ENCODE assay signal across 21 cellular contexts in the genomic region with DNA sequence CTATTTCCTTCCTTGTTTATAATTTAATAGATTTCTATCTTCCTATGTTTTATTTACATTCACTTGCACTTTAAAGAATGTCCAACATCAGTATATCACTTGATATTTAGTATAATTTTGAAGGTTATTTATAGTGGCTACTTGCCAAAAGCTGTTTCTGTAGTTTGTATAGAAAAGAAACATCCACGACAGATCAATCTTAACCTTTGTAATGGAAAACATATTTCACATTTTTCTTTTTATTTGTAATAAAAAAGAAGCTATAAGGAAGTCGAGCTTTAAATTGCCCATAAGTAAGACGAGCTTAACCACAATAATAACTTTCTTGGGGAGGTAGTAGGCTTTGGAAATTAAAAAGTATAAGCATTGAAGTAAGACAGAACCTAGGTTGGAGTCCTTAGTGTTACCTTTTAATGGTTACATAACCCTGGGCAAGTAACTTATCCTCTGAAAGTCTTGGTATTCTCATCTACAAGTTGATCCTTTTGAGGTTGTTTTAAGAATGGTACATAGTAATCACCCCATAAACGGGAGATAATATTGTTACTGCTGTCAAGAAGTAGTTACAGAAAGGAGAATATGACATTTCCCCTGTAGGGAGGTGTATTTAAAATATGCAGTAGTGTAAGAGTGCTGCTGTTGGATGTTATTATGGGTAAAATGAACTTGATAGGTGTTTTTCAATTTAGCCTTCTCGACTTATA. TPM values are rescaled to one million over a fixed set of nuclear protein-coding genes. Genes with fewer than 3 reads are reported as not detected.
DNase-seq lines count a peak whose midpoint lies in the region; ATAC-seq, FAIRE-seq and TF ChIP-seq lines count a peak whose summit lies in the region.
"Had no signal": no experiment of that assay in that cellular context is flagged by ENCODE, and none has a peak within 500 bp of the region (broad histone marks: within the 10 kb centered on the region; RNA-seq: fewer than 3 reads in every experiment).

No MANE protein-coding gene starts in this region.

- intact Hi-C loops in heart left ventricle (cut with DNase I) (loop anchor here in 1 of 10 donors (5.0 kb wide), 1 partner anchor 56 kb away; no protein-coding TSS in a partner anchor), Right ventricle myocardium superior (cut with DNase I) (no loop called here), K562 (cut with micrococcal nuclease) (no loop called here), tibial artery (cut with DNase I; ENCODE audit: low total_unique reads) (no loop called here)

- ATAC-seq in heart left ventricle (no peak), Right ventricle myocardium superior (ENCODE audit: poor library complexity) (no peak), K562 (no peak)
- no peak for ATAC-seq in natural killer cell treated with Interleukin-12 subunit alpha and Interleukin-12 subunit beta and Interleukin-15 and Interleukin-18, amount 100 ng/mL, for 72 hours
- ATAC-seq: activated CD4-positive, alpha-beta T cell treated with anti-CD3 and anti-CD28 coated beads for 36 hours; stimulated activated naive CD8-positive, alpha-beta T cell treated with anti-CD3 and anti-CD28 coated beads, Interleukin-15, Interleukin-2, amounts not matched to agents 100 U/mL and 50 U/mL, for 24 hours had no signal

- no peak for TF ChIP-seq RAD21 in K562 (CRISPR knock-in tag; conservative IDR thresholded peaks at IDR 0.05 in 1 of 2, IDR thresholded peaks at IDR 0.05 in 1 of 2)

- H3K9me3 ChIP-seq in heart left ventricle (no peaks in the 10 kb centered on the region), K562 (replicated peaks; ENCODE audit: control insufficient read depth, insufficient read depth, low read depth, low read length) (no peaks in the 10 kb centered on the region), muscle layer of duodenum (ENCODE audit: control insufficient read depth in 1 of 2, low read length in 2 of 2) (no peaks in the 10 kb centered on the region), tibial artery (no peaks in the 10 kb centered on the region)
- H3K9me3 ChIP-seq: pancreas, upper lobe of right lung had no signal

- H3K4me1 ChIP-seq in heart left ventricle (peaks cover 3 to 86% (median 70%) of the 10 kb centered on the region in 12 donors), K562 (replicated peaks in 1 of 2; ENCODE audit: control insufficient read depth in 2 of 2, insufficient read depth in 2 of 2, low read length in 2 of 2) (peaks cover 0 to 63% of the 10 kb centered on the region in 2 experiments; a peak in 3 of 5 replicates), muscle layer of duodenum (ENCODE audit: control insufficient read depth in 1 of 2, insufficient read depth in 2 of 2, low read length in 2 of 2) (peaks cover 4 to 26% of the 10 kb centered on the region in 2 donors), tibial artery (peaks cover 0 to 97% (median 44%) of the 10 kb centered on the region in 4 donors)
- H3K4me1 ChIP-seq: pancreas had no signal

- H3K27me3 ChIP-seq in heart left ventricle (no peaks in the 10 kb centered on the region), K562 (ENCODE audit: control insufficient read depth in 2 of 2, insufficient read depth in 2 of 2, low read length in 2 of 2) (no peaks in the 10 kb centered on the region), muscle layer of duodenum (ENCODE audit: low read depth, low read length) (no peaks in the 10 kb centered on the region), tibial artery (no peaks in the 10 kb centered on the region)
- H3K27me3 ChIP-seq: pancreas, upper lobe of right lung had no signal

- BruUV-seq in K562 (replicated peaks; lab: Mats Ljungman, UMichigan), result no TSS peak

- FAIRE-seq in K562 (lab: Jason Lieb, UNC), result no peak
- FAIRE-seq: pancreas had no signal

- peaks cover 99% of the 10 kb centered on the region for H3K79me2 ChIP-seq in K562 (ENCODE audit: control insufficient read depth, insufficient read depth, low read length)

- no peaks in the 10 kb centered on the region for H3K36me3 Mint-ChIP-seq in natural killer cell treated with Interleukin-12 subunit alpha and Interleukin-12 subunit beta and Interleukin-15 and Interleukin-18, amount 100 ng/mL, for 72 hours
- H3K36me3 Mint-ChIP-seq: activated naive CD4-positive, alpha-beta T cell treated with anti-CD3 and anti-CD28 coated beads, Interleukin-2, amount 10 ng/mL, durations not matched to agents 7 days and 5 days; immature natural killer cell had no signal

- peaks cover 0 to 10% (median 0%) of the 10 kb centered on the region in 9 donors for H3K36me3 ChIP-seq in heart left ventricle
- peaks cover 97% of the 10 kb centered on the region for H3K36me3 ChIP-seq in K562 (ENCODE audit: control insufficient read depth, insufficient read depth, low read length)
- H3K36me3 ChIP-seq in muscle layer of duodenum (ENCODE audit: control insufficient read depth in 1 of 2, insufficient read depth in 2 of 2, low read length in 2 of 2), result no peaks in the 10 kb centered on the region
- H3K36me3 ChIP-seq in tibial artery, result no peaks in the 10 kb centered on the region
- H3K36me3 ChIP-seq: pancreas, upper lobe of right lung had no signal

- no peaks in the 10 kb centered on the region for H3K9me3 Mint-ChIP-seq in natural killer cell treated with Interleukin-12 subunit alpha and Interleukin-12 subunit beta and Interleukin-15 and Interleukin-18, amount 100 ng/mL, for 72 hours
- H3K9me3 Mint-ChIP-seq: activated naive CD4-positive, alpha-beta T cell treated with anti-CD3 and anti-CD28 coated beads, Interleukin-2, amount 10 ng/mL, durations not matched to agents 7 days and 5 days; immature natural killer cell had no signal

- in situ Hi-C loops in K562 (cut with MboI), result no loop called here

- 79 to 83% (median 81%) methylated on average over 5 of the region's 5 CpGs for WGBS in heart left ventricle, 4 donors
- WGBS in K562 (ENCODE audit: insufficient coverage, low coverage, missing lambda C conversion rate), result 70% methylated on average over 5 of the region's 5 CpGs

- no peak overlapping the region for H2AFZ ChIP-seq in K562 (ENCODE audit: low read depth, low read length)

- DNase-seq in heart left ventricle (no peak), Right ventricle myocardium superior (no peak), K562 (ENCODE audit: extremely low read depth in 1 of 4, low spot score in 3 of 4) (no peak), tibial artery (no peak), NCI-H82 (lab: John Stamatoyannopoulos, UW) (no peak), CD1c-positive myeloid dendritic cell (ENCODE audit: extremely low spot score) (no peak)
- DNase-seq in natural killer cell treated with Interleukin-12 subunit alpha and Interleukin-12 subunit beta and Interleukin-15 and Interleukin-18, amount 100 ng/mL, for 72 hours (ENCODE audit: low spot score), result no peak
- DNase-seq: activated CD4-positive, alpha-beta T cell treated with anti-CD3 and anti-CD28 coated beads for 36 hours; activated naive CD4-positive, alpha-beta T cell treated with anti-CD3 and anti-CD28 coated beads, Interleukin-2, amount 10 ng/mL, durations not matched to agents 7 days and 5 days; activated T-cell treated with anti-CD3 and anti-CD28 coated beads, Interleukin-2, amount 50 U/mL, for 48 hours; aorta; effector CD8-positive, alpha-beta T cell; immature natural killer cell; NCI-H1417; NCI-H510A treated with DMSO at 0.1 percent for 48 hours; pancreas; stimulated activated naive CD8-positive, alpha-beta T cell treated with anti-CD3 and anti-CD28 coated beads, Interleukin-15, Interleukin-2, amounts not matched to agents 100 U/mL and 50 U/mL, for 24 hours; upper lobe of right lung had no signal

- no peak overlapping the region for H3K4me2 ChIP-seq in K562 (ENCODE audit: insufficient read depth, low read length)

- no peak for TF ChIP-seq CTCF in heart left ventricle (IDR thresholded peaks at IDR 0.05)
- no peak for TF ChIP-seq CTCF in K562 (IDR thresholded peaks at IDR 0.05 in 2 of 3, conservative IDR thresholded peaks at IDR 0.05 in 1 of 3; ENCODE audit: insufficient read depth in 2 of 3, low read depth in 1 of 3, low read length in 3 of 3)
- no peak for TF ChIP-seq CTCF in tibial artery (IDR thresholded peaks at IDR 0.05)

- H3K4me3 ChIP-seq in heart left ventricle, result no peak overlapping the region
- H3K4me3 ChIP-seq in K562, result no peak overlapping the region
- H3K4me3 ChIP-seq in muscle layer of duodenum (ENCODE audit: low read depth in 1 of 2, low read length in 2 of 2), result no peak overlapping the region
- H3K4me3 ChIP-seq in tibial artery, result no peak overlapping the region
- H3K4me3 ChIP-seq: pancreas, upper lobe of right lung had no signal

- no peaks in the 10 kb centered on the region for H3K9me1 ChIP-seq in K562 (ENCODE audit: control insufficient read depth, insufficient read depth, low read length)

- CTCF ChIA-PET in K562 (lab: Yijun Ruan, JAX; ENCODE audit: low intra/inter-chr PET ratio), result no interaction called here

- TF ChIP-seq POLR2A in heart left ventricle (IDR thresholded peaks at IDR 0.05) (no peak), K562 (conservative IDR thresholded peaks at IDR 0.05) (no peak)

- H3K27ac ChIP-seq in heart left ventricle (peak overlapping the region in 9 of 12 donors; percentile 17 to 81 (median 64)), K562 (ENCODE audit: extremely low read depth, low read depth, low read length) (peak overlapping the region; percentile 10; the same call in 1 of the 3 replicates), muscle layer of duodenum (ENCODE audit: low read length) (peak overlapping the region; percentile 49), tibial artery (peak overlapping the region; percentile 56 to 74)
- H3K27ac ChIP-seq: 22Rv1, pancreas had no signal

- peaks cover 7 to 13% of the 10 kb centered on the region in 2 donors for H3K27me3 Mint-ChIP-seq in natural killer cell treated with Interleukin-12 subunit alpha and Interleukin-12 subunit beta and Interleukin-15 and Interleukin-18, amount 100 ng/mL, for 72 hours
- H3K27me3 Mint-ChIP-seq: activated naive CD4-positive, alpha-beta T cell treated with anti-CD3 and anti-CD28 coated beads, Interleukin-2, amount 10 ng/mL, durations not matched to agents 7 days and 5 days had no signal

- H3K4me3 Mint-ChIP-seq in natural killer cell treated with Interleukin-12 subunit alpha and Interleukin-12 subunit beta and Interleukin-15 and Interleukin-18, amount 100 ng/mL, for 72 hours, result no peak overlapping the region
- H3K4me3 Mint-ChIP-seq: activated CD4-positive, alpha-beta T cell treated with anti-CD3 and anti-CD28 coated beads for 36 hours; activated naive CD4-positive, alpha-beta T cell treated with anti-CD3 and anti-CD28 coated beads, Interleukin-2, amount 10 ng/mL, durations not matched to agents 7 days and 5 days; central memory CD8-positive, alpha-beta T cell; immature natural killer cell had no signal

- H3K27ac Mint-ChIP-seq in natural killer cell treated with Interleukin-12 subunit alpha and Interleukin-12 subunit beta and Interleukin-15 and Interleukin-18, amount 100 ng/mL, for 72 hours, result no peak overlapping the region
- H3K27ac Mint-ChIP-seq: activated CD4-positive, alpha-beta T cell treated with anti-CD3 and anti-CD28 coated beads for 36 hours; activated naive CD4-positive, alpha-beta T cell treated with anti-CD3 and anti-CD28 coated beads, Interleukin-2, amount 10 ng/mL, durations not matched to agents 7 days and 5 days; immature natural killer cell had no signal

- POLR2A ChIA-PET in K562 (lab: Yijun Ruan, JAX), result interaction anchor here (0.7 to 1.1 kb wide), 2 partner anchors 26 to 55 kb away, joined by 3 read pairs; no protein-coding TSS in a partner anchor

- H4K20me1 ChIP-seq in K562 (replicated peaks; ENCODE audit: control insufficient read depth, insufficient read depth, low read length), result no peaks in the 10 kb centered on the region

- no peaks in the 10 kb centered on the region for H3K4me1 Mint-ChIP-seq in natural killer cell treated with Interleukin-12 subunit alpha and Interleukin-12 subunit beta and Interleukin-15 and Interleukin-18, amount 100 ng/mL, for 72 hours (ENCODE audit: low read depth in 2 of 2)
- H3K4me1 Mint-ChIP-seq: activated CD4-positive, alpha-beta T cell treated with anti-CD3 and anti-CD28 coated beads for 36 hours; activated naive CD4-positive, alpha-beta T cell treated with anti-CD3 and anti-CD28 coated beads, Interleukin-2, amount 10 ng/mL, durations not matched to agents 7 days and 5 days; central memory CD8-positive, alpha-beta T cell; immature natural killer cell had no signal

- H3K9ac ChIP-seq in K562 (ENCODE audit: insufficient read depth in 1 of 2, low read depth in 2 of 2, low read length in 2 of 2), result no peak overlapping the region

- no peak for TF ChIP-seq EP300 in K562 (IDR thresholded peaks at IDR 0.05; ENCODE audit: low read length)

RNA-seq across cellular contexts. Expression of gene CPED1, which starts 32.9 kb away (rescaled TPM):
- 10 to 100 TPM; 19.6 to 51.2 (median 27.5) TPM for total RNA-seq in heart left ventricle
- 1 to 10 TPM; 3.6 to 9.7 TPM for polyA plus RNA-seq in heart left ventricle
- total RNA-seq in Right ventricle myocardium superior, result 26.2 TPM
- total RNA-seq in K562 (2011; cell fraction: chromatin; rRNA removed; ENCODE audit: low replicate concordance), result 894 and 1,629 TPM in 2 replicates
- 336 and 368 TPM in 2 replicates for total RNA-seq in K562 (2011; cell fraction: nucleolus; rRNA removed)
- 603 and 625 TPM in 2 replicates for total RNA-seq in K562 (2011; cell fraction: nucleoplasm; rRNA removed)
- total RNA-seq in K562 (2014; rRNA removed), result 228 and 247 TPM in 2 replicates
- 393 and 413 TPM in 2 replicates for total RNA-seq in K562 (2014; rRNA removed; fragmentation: Illumina TruSeq; extraction: Trizol)
- total RNA-seq in K562 (2015; rRNA removed; fragmentation: Illumina TruSeq; extraction: Trizol), result 254 and 267 TPM in 2 replicates
- total RNA-seq in K562 (2021), result 290 and 301 TPM in 2 replicates
- 205 and 316 TPM in 2 replicates for polyA plus RNA-seq in K562 (2011; rRNA removed)
- polyA plus RNA-seq in K562 (2011; cell fraction: cytosol; rRNA removed), result 91.5 and 147 TPM in 2 replicates
- 211 and 239 TPM in 2 replicates for polyA plus RNA-seq in K562 (2011; cell fraction: nucleus; rRNA removed)
- 152 and 202 TPM in 2 replicates for polyA plus RNA-seq in K562 (2012)
- 288 and 329 TPM in 2 replicates for polyA plus RNA-seq in K562 (2014; fragmentation: Illumina TruSeq; extraction: Trizol)
- polyA plus RNA-seq in K562 (2014; fragmentation: Nextera tagmentation; extraction: Ambion mirVana), result 100 to 1,000 TPM; 221 to 292 TPM
- 195 and 210 TPM in 2 replicates for polyA plus RNA-seq in K562 (2014; rRNA removed)
- polyA minus RNA-seq in K562 (2011; rRNA and poly(A)+ RNA removed), result 717 and 810 TPM in 2 replicates
- polyA minus RNA-seq in K562 (2011; cell fraction: cytosol; rRNA and poly(A)+ RNA removed), result 96.8 and 138 TPM in 2 replicates
- 704 and 866 TPM in 2 replicates for polyA minus RNA-seq in K562 (2011; cell fraction: nucleus; rRNA and poly(A)+ RNA removed)
- total RNA-seq in natural killer cell treated with Interleukin-12 subunit alpha and Interleukin-12 subunit beta and Interleukin-15 and Interleukin-18, amount 100 ng/mL, for 72 hours, result not detected
- total RNA-seq: activated CD4-positive, alpha-beta T cell treated with anti-CD3 and anti-CD28 coated beads for 36 hours had no signal

Comparison
In these comparisons a context has a peak if more than half of its experiments do, and no peak if none do; other contexts are left out.
1. H3K27ac ChIP-seq: peak in every context shown above with its lines; median percentile 65 in tibial artery; 64 in heart left ventricle; 49 in muscle layer of duodenum; 10 in K562.
2. RNA of gene CPED1, which starts 32.9 kb away (total RNA-seq): 228 to 1,629 TPM in K562, 19.6 to 51.2 TPM in heart left ventricle and 26.2 TPM in Right ventricle myocardium superior (single experiment); not detected in natural killer cell treated with Interleukin-12 subunit alpha and Interleukin-12 subunit beta and Interleukin-15 and Interleukin-18, amount 100 ng/mL, for 72 hours; every median in the first group is over 10 times any median in the second.